1 cellular context compared by ENCODE assay signal in the genomic region with DNA sequence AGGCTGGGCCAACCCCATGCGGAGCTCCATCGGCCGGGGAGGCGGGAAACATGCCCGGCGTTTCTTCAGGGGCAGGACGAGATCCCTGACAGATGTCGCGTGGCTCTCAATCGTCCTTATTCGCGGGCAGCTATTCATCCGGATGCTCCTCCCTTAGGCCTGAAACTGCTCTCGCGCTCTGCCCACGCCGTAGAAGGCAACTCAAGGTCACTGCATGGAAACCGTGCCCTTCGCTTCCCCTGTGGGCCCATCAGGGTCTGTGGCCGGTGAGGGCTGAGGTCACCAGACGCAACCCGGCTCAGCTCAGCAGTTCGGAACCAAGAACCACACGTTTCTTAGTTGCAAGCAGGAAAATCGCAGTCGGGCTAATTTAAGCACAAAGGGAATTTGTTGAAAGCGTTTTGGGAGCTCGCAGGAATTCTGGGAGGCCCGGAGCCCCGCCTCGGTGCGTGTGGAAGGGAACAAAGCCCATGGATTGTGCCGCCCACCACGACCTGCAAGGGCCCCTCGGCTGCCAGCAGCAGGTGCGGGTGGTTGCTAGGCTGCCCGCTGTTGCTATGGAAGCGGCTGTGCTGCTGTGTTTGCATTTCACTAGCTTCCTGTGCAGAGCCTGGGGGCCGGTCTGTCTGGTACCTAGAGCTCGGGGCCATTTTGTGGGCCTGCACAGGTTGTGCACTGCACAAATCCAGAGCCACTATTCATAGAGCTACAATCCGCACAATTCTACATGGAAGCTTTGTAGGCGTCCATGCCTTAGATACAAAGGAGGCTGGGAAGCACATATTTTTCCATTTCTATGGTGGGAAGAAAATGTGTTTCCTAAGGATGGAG.
TF ChIP-seq lines count a peak whose summit lies in the region.

No MANE protein-coding gene starts in this region.

TF ChIP-seq in HepG2, 621 proteins besides CTCF, POLR2A, EP300 and RAD21 (continued from another document and continues in another):
- TF ChIP-seq, protein P1, sequence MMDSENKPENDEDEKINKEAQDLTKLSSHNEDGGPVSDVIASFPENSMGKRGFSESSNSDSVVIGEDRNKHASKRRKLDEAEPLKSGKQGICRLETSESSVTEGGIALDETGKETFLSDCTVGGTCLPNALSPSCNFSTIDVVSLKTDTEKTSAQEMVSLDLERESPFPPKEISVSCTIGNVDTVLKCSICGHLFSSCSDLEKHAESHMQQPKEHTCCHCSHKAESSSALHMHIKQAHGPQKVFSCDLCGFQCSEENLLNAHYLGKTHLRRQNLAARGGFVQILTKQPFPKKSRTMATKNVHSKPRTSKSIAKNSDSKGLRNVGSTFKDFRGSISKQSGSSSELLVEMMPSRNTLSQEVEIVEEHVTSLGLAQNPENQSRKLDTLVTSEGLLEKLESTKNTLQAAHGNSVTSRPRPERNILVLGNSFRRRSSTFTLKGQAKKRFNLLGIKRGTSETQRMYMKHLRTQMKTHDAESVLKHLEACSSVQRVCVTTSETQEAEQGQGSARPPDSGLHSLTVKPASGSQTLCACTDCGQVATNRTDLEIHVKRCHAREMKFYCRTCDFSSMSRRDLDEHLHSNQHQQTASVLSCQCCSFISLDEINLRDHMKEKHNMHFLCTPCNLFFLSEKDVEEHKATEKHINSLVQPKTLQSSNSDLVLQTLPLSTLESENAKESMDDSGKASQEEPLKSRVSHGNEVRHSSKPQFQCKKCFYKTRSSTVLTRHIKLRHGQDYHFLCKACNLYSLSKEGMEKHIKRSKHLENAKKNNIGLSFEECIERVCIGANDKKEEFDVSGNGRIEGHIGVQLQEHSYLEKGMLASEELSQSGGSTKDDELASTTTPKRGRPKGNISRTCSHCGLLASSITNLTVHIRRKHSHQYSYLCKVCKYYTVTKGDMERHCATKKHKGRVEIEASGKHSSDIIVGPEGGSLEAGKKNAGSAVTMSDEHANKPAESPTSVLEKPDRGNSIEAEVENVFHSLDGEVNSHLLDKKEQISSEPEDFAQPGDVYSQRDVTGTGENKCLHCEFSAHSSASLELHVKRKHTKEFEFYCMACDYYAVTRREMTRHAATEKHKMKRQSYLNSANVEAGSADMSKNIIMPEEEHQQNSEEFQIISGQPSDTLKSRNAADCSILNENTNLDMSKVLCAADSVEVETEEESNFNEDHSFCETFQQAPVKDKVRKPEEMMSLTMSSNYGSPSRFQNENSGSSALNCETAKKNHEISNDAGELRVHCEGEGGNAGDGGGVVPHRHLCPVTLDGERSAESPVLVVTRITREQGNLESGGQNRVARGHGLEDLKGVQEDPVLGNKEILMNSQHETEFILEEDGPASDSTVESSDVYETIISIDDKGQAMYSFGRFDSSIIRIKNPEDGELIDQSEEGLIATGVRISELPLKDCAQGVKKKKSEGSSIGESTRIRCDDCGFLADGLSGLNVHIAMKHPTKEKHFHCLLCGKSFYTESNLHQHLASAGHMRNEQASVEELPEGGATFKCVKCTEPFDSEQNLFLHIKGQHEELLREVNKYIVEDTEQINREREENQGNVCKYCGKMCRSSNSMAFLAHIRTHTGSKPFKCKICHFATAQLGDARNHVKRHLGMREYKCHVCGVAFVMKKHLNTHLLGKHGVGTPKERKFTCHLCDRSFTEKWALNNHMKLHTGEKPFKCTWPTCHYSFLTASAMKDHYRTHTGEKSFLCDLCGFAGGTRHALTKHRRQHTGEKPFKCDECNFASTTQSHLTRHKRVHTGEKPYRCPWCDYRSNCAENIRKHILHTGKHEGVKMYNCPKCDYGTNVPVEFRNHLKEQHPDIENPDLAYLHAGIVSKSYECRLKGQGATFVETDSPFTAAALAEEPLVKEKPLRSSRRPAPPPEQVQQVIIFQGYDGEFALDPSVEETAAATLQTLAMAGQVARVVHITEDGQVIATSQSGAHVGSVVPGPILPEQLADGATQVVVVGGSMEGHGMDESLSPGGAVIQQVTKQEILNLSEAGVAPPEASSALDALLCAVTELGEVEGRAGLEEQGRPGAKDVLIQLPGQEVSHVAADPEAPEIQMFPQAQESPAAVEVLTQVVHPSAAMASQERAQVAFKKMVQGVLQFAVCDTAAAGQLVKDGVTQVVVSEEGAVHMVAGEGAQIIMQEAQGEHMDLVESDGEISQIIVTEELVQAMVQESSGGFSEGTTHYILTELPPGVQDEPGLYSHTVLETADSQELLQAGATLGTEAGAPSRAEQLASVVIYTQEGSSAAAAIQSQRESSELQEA (CRISPR knock-in tag; IDR thresholded peaks at IDR 0.05; ENCODE audit: not compliant biosample characterization) = peak; percentile 56
- TF ChIP-seq, protein P2, sequence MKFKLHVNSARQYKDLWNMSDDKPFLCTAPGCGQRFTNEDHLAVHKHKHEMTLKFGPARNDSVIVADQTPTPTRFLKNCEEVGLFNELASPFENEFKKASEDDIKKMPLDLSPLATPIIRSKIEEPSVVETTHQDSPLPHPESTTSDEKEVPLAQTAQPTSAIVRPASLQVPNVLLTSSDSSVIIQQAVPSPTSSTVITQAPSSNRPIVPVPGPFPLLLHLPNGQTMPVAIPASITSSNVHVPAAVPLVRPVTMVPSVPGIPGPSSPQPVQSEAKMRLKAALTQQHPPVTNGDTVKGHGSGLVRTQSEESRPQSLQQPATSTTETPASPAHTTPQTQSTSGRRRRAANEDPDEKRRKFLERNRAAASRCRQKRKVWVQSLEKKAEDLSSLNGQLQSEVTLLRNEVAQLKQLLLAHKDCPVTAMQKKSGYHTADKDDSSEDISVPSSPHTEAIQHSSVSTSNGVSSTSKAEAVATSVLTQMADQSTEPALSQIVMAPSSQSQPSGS (CRISPR knock-in tag; IDR thresholded peaks at IDR 0.05) = peak; percentile 23; the same call in 1 of the 2 replicates
- TF ChIP-seq HNRNPL (IDR thresholded peaks at IDR 0.05; ENCODE audit: low read depth, low read length) (0 out of 2 replicates have a peak, but pooled peaks have one; percentile 62), RBM22 (optimal IDR thresholded peaks at IDR 0.05; ENCODE audit: low read length) (peak; percentile 97), ARNT (IDR thresholded peaks at IDR 0.05) (no peak), KDM5A (IDR thresholded peaks at IDR 0.05; ENCODE audit: borderline replicate concordance, low read length) (peak; percentile 61; the same call in 1 of the 2 replicates), DNMT3B (CRISPR knock-in tag; conservative IDR thresholded peaks at IDR 0.05) (no peak), MYNN (CRISPR knock-in tag; IDR thresholded peaks at IDR 0.05; ENCODE audit: low read depth) (peak; percentile 97; the same call in 1 of the 2 replicates), RBM39 (IDR thresholded peaks at IDR 0.05; ENCODE audit: low read depth, low read length, poor library complexity, severe bottlenecking) (peak; percentile 87), KMT2B (CRISPR knock-in tag; IDR thresholded peaks at IDR 0.05) (no peak), KMT2A (CRISPR knock-in tag; IDR thresholded peaks at IDR 0.05) (peak; percentile 26), STAG1 (CRISPR knock-in tag; IDR thresholded peaks at IDR 0.05) (peak; percentile 23; the same call in 1 of the 2 replicates), CHCHD3 (CRISPR knock-in tag; IDR thresholded peaks at IDR 0.05) (no peak), HOXD1 (CRISPR knock-in tag; IDR thresholded peaks at IDR 0.05) (peak; percentile 37; the same call in 1 of the 2 replicates), ZNF430 (CRISPR knock-in tag; IDR thresholded peaks at IDR 0.05) (0 out of 2 replicates have a peak, but pooled peaks have one; percentile 48), ZMYM2 (CRISPR knock-in tag; IDR thresholded peaks at IDR 0.05) (peak; percentile 61; the same call in 1 of the 2 replicates), ARNTL (CRISPR knock-in tag; IDR thresholded peaks at IDR 0.05) (peak; percentile 81), ZNF136 (CRISPR knock-in tag; IDR thresholded peaks at IDR 0.05; ENCODE audit: low read depth) (no peak; the same call in 1 of the 2 replicates), ZNF552 (CRISPR knock-in tag; IDR thresholded peaks at IDR 0.05; ENCODE audit: borderline replicate concordance) (0 out of 2 replicates have a peak, but pooled peaks have one; percentile 71), ZC3H4 (CRISPR knock-in tag; IDR thresholded peaks at IDR 0.05; ENCODE audit: borderline replicate concordance) (0 out of 2 replicates have a peak, but pooled peaks have one; percentile 56), SMARCE1 (IDR thresholded peaks at IDR 0.05; ENCODE audit: borderline replicate concordance) (no peak), ZNF652 (CRISPR knock-in tag; IDR thresholded peaks at IDR 0.05; ENCODE audit: borderline replicate concordance, low read depth) (no peak), DNMT1 (CRISPR knock-in tag; IDR thresholded peaks at IDR 0.05) (no peak), ZNF331 (CRISPR knock-in tag; IDR thresholded peaks at IDR 0.05) (peak; percentile 41; the same call in 1 of the 2 replicates), SALL1 (CRISPR knock-in tag; IDR thresholded peaks at IDR 0.05) (peak; percentile 79), ZKSCAN1 (IDR thresholded peaks at IDR 0.05; ENCODE audit: low read length) (no peak), ZNF263 (CRISPR knock-in tag; IDR thresholded peaks at IDR 0.05) (0 out of 2 replicates have a peak, but pooled peaks have one; percentile 33), ZNF703 (CRISPR knock-in tag; IDR thresholded peaks at IDR 0.05; ENCODE audit: borderline replicate concordance) (no peak), ZNF138 (CRISPR knock-in tag; IDR thresholded peaks at IDR 0.05; ENCODE audit: low read depth) (no peak)
- TF ChIP-seq, protein P3, sequence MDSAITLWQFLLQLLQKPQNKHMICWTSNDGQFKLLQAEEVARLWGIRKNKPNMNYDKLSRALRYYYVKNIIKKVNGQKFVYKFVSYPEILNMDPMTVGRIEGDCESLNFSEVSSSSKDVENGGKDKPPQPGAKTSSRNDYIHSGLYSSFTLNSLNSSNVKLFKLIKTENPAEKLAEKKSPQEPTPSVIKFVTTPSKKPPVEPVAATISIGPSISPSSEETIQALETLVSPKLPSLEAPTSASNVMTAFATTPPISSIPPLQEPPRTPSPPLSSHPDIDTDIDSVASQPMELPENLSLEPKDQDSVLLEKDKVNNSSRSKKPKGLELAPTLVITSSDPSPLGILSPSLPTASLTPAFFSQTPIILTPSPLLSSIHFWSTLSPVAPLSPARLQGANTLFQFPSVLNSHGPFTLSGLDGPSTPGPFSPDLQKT (CRISPR knock-in tag; IDR thresholded peaks at IDR 0.05; ENCODE audit: borderline replicate concordance) = no peak
- TF ChIP-seq, protein P4, sequence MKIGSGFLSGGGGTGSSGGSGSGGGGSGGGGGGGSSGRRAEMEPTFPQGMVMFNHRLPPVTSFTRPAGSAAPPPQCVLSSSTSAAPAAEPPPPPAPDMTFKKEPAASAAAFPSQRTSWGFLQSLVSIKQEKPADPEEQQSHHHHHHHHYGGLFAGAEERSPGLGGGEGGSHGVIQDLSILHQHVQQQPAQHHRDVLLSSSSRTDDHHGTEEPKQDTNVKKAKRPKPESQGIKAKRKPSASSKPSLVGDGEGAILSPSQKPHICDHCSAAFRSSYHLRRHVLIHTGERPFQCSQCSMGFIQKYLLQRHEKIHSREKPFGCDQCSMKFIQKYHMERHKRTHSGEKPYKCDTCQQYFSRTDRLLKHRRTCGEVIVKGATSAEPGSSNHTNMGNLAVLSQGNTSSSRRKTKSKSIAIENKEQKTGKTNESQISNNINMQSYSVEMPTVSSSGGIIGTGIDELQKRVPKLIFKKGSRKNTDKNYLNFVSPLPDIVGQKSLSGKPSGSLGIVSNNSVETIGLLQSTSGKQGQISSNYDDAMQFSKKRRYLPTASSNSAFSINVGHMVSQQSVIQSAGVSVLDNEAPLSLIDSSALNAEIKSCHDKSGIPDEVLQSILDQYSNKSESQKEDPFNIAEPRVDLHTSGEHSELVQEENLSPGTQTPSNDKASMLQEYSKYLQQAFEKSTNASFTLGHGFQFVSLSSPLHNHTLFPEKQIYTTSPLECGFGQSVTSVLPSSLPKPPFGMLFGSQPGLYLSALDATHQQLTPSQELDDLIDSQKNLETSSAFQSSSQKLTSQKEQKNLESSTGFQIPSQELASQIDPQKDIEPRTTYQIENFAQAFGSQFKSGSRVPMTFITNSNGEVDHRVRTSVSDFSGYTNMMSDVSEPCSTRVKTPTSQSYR (CRISPR knock-in tag; IDR thresholded peaks at IDR 0.05; ENCODE audit: borderline replicate concordance) = no peak
- TF ChIP-seq, protein P5, sequence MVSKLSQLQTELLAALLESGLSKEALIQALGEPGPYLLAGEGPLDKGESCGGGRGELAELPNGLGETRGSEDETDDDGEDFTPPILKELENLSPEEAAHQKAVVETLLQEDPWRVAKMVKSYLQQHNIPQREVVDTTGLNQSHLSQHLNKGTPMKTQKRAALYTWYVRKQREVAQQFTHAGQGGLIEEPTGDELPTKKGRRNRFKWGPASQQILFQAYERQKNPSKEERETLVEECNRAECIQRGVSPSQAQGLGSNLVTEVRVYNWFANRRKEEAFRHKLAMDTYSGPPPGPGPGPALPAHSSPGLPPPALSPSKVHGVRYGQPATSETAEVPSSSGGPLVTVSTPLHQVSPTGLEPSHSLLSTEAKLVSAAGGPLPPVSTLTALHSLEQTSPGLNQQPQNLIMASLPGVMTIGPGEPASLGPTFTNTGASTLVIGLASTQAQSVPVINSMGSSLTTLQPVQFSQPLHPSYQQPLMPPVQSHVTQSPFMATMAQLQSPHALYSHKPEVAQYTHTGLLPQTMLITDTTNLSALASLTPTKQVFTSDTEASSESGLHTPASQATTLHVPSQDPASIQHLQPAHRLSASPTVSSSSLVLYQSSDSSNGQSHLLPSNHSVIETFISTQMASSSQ (IDR thresholded peaks at IDR 0.05; ENCODE audit: low read depth) = no peak
- TF ChIP-seq, protein P5 (CRISPR knock-in tag; IDR thresholded peaks at IDR 0.05; ENCODE audit: borderline replicate concordance) = no peak; the same call in none of the 2 replicates
